32 cellular contexts compared by ENCODE assay signal in genomic region chr4:68912807-68913206, GRCh38. TPM values are rescaled to one million over a fixed set of nuclear protein-coding genes. Genes with fewer than 3 reads are reported as not detected.
"Had no signal": no experiment of that assay in that cellular context is flagged by ENCODE, and none has a peak within 500 bp of the region (broad histone marks: within the 10 kb centered on the region; RNA-seq: fewer than 3 reads in every experiment).

No MANE protein-coding gene starts in this region.

- H3K27me3 ChIP-seq: ascending aorta, cardiac muscle cell had no signal

- FAIRE-seq: bronchial epithelial cell, TTC549 had no signal

- ATAC-seq: activated CD8-positive, alpha-beta memory T cell treated with anti-CD3 and anti-CD28 coated beads, Interleukin-2, amount 10 ng/mL, durations not matched to agents 7 days and 5 days; activated CD8-positive, alpha-beta T cell treated with anti-CD3 and anti-CD28 coated beads, Interleukin-2, amount 10 ng/mL, durations not matched to agents 7 days and 5 days; activated naive CD8-positive, alpha-beta T cell treated with anti-CD3 and anti-CD28 coated beads, Interleukin-2, amount 50 U/mL, for 24 hours had no signal

- H3K36me3 ChIP-seq: ascending aorta, cardiac muscle cell had no signal

- H3K4me1 ChIP-seq: ascending aorta had no signal

- H3K27ac ChIP-seq: ascending aorta, cardiac muscle cell, VCaP had no signal

- DNase-seq: activated B cell treated with CpG ODN at 0.5 μM for 24 hours; activated CD4-positive, alpha-beta memory T cell treated with anti-CD3 and anti-CD28 coated beads, Interleukin-2, amount 10 ng/mL, durations not matched to agents 7 days and 5 days; activated CD4-positive, alpha-beta T cell treated with anti-CD3 and anti-CD28 coated beads for 4 hours; activated CD4-positive, alpha-beta T cell treated with anti-CD3 and anti-CD28 coated beads, Interleukin-2, amount 10 ng/mL, durations not matched to agents 7 days and 5 days; activated CD4-positive, alpha-beta T cell treated with anti-CD3 and anti-CD28 coated beads, Interleukin-2, amount 50 U/mL, for 48 hours; activated CD4-positive, CD25-positive, alpha-beta regulatory T cell treated with anti-CD3 and anti-CD28 coated beads, Interleukin-2, amount 50 U/mL, for 72 hours; activated CD8-positive, alpha-beta memory T cell treated with anti-CD3 and anti-CD28 coated beads for 24 hours; activated CD8-positive, alpha-beta memory T cell treated with anti-CD3 and anti-CD28 coated beads, Interleukin-2, amount 10 ng/mL, durations not matched to agents 7 days and 5 days; activated CD8-positive, alpha-beta memory T cell treated with anti-CD3 and anti-CD28 coated beads, Interleukin-2, amount 50 U/mL, for 48 hours; activated CD8-positive, alpha-beta T cell treated with anti-CD3 and anti-CD28 coated beads, Interleukin-2, amount 10 ng/mL, durations not matched to agents 7 days and 5 days; activated effector memory CD4-positive, alpha-beta T cell treated with Interleukin-2 at 50 U/mL for 16 hours; activated gamma-delta T cell; activated naive CD4-positive, alpha-beta T cell treated with anti-CD3 and anti-CD28 coated beads, Interleukin-2, amount 10 ng/mL, durations not matched to agents 7 days and 5 days; activated naive CD4-positive, alpha-beta T cell treated with Interleukin-2 at 50 U/mL for 16 hours; activated naive CD8-positive, alpha-beta T cell treated with anti-CD3 and anti-CD28 coated beads, Interleukin-2, amount 10 ng/mL, durations not matched to agents 7 days and 5 days; activated naive CD8-positive, alpha-beta T cell treated with anti-CD3 and anti-CD28 coated beads, Interleukin-2, amount 50 U/mL, for 24 hours; activated T-cell treated with anti-CD3 and anti-CD28 coated beads, Interleukin-2, amount 50 U/mL, for 24 hours; activated T-cell treated with anti-CD3 and anti-CD28 coated beads, Interleukin-2, amount 50 U/mL, for 48 hours; amygdala; anterior cingulate cortex; caudate nucleus; cerebellar nuclear complex; T-helper 1 cell; T-helper 2 cell; T-helper 9 cell had no signal

- H3K9me3 ChIP-seq: ascending aorta had no signal

- H3K4me3 ChIP-seq: ascending aorta, cardiac muscle cell had no signal

RNA-seq across cellular contexts. Expression of gene UGT2A3, which starts 38.8 kb away (rescaled TPM):
- total RNA-seq: activated B cell treated with CpG ODN at 0.5 μM for 24 hours; activated CD4-positive, alpha-beta memory T cell treated with anti-CD3 and anti-CD28 coated beads, Interleukin-2, amount 10 ng/mL, durations not matched to agents 7 days and 5 days; activated CD4-positive, alpha-beta T cell treated with anti-CD3 and anti-CD28 coated beads, Interleukin-2, amount 10 ng/mL, durations not matched to agents 7 days and 5 days; activated CD8-positive, alpha-beta memory T cell treated with anti-CD3 and anti-CD28 coated beads, Interleukin-2, amount 10 ng/mL, durations not matched to agents 7 days and 5 days; activated CD8-positive, alpha-beta T cell treated with anti-CD3 and anti-CD28 coated beads, Interleukin-2, amount 10 ng/mL, durations not matched to agents 7 days and 5 days; activated naive CD8-positive, alpha-beta T cell treated with anti-CD3 and anti-CD28 coated beads, Interleukin-2, amount 10 ng/mL, durations not matched to agents 7 days and 5 days; activated T-helper 2 cell treated with anti-CD3 and anti-CD28 coated beads, Interferon-gamma antibody, Interleukin-2, Interleukin-4, amounts not matched to agents 10 μg/mL and 5 μg/mL and 100 μg/mL, durations not matched to agents 14 hours and 24 hours and 36 hours; ascending aorta; bronchial epithelial cell; cardiac muscle cell; chondrocyte had no signal
- polyA plus RNA-seq: cardiac muscle cell had no signal
